ENCODE assay signal across 31 cellular contexts in genomic region chr9:123647145-123647544, GRCh38.
"Had no signal": no experiment of that assay in that cellular context is flagged by ENCODE, and none has a peak within 500 bp of the region (broad histone marks: within the 10 kb centered on the region; RNA-seq: fewer than 3 reads in every experiment).

No MANE protein-coding gene starts in this region.

- H3K9me3 ChIP-seq: adrenal gland, body of pancreas, breast epithelium had no signal

- DNase-seq: activated B cell treated with CpG ODN at 0.5 μM for 24 hours; activated CD4-positive, alpha-beta memory T cell treated with anti-CD3 and anti-CD28 coated beads for 36 hours; activated CD4-positive, alpha-beta T cell treated with anti-CD3 and anti-CD28 coated beads for 4 hours; activated CD4-positive, alpha-beta T cell treated with anti-CD3 and anti-CD28 coated beads, Interleukin-2, amount 10 ng/mL, durations not matched to agents 24 days and 14 days; activated CD4-positive, alpha-beta T cell treated with anti-CD3 and anti-CD28 coated beads, Interleukin-2, amount 50 U/mL, for 1 hour; activated CD4-positive, alpha-beta T cell treated with anti-CD3 and anti-CD28 coated beads, Interleukin-2, amount 50 U/mL, for 4 hours; activated CD4-positive, CD25-positive, alpha-beta regulatory T cell treated with anti-CD3 and anti-CD28 coated beads, Interleukin-2, amount 50 U/mL, for 72 hours; activated CD8-positive, alpha-beta memory T cell treated with anti-CD3 and anti-CD28 coated beads, Interleukin-2, amount 50 U/mL, for 4 hours; activated CD8-positive, alpha-beta T cell treated with anti-CD3 and anti-CD28 coated beads for 36 hours; activated effector memory CD4-positive, alpha-beta T cell treated with anti-CD3 and anti-CD28 coated beads, Interleukin-2, amount 50 U/mL, for 16 hours; activated gamma-delta T cell treated with Interleukin-2 at 50 U/mL for 16 hours; activated naive CD4-positive, alpha-beta T cell; activated naive CD4-positive, alpha-beta T cell treated with anti-CD3 and anti-CD28 coated beads for 36 hours; activated naive CD4-positive, alpha-beta T cell treated with anti-CD3 and anti-CD28 coated beads, Interleukin-2, amount 50 U/mL, for 16 hours; activated naive CD8-positive, alpha-beta T cell treated with anti-CD3 and anti-CD28 coated beads for 36 hours; activated T-cell treated with anti-CD3 and anti-CD28 coated beads for 4 hours; activated T-cell treated with anti-CD3 and anti-CD28 coated beads, Interleukin-2, amount 50 U/mL, for 1 hour; activated T-cell treated with anti-CD3 and anti-CD28 coated beads, Interleukin-2, amount 50 U/mL, for 4 hours; activated T-cell treated with anti-CD3 and anti-CD28 coated beads, Interleukin-2, amount 50 U/mL, for 72 hours; adrenal gland; amniotic stem cell; aorta; body of pancreas; brain microvascular endothelial cell; central memory CD4-positive, alpha-beta T cell; T-helper 2 cell; T-helper 9 cell had no signal

- H3K27me3 ChIP-seq: adrenal gland, body of pancreas, brain microvascular endothelial cell, breast epithelium had no signal

- H3K4me1 ChIP-seq: breast epithelium had no signal

- ATAC-seq: activated CD8-positive, alpha-beta T cell treated with anti-CD3 and anti-CD28 coated beads for 36 hours; activated naive CD4-positive, alpha-beta T cell treated with anti-CD3 and anti-CD28 coated beads, Interleukin-2, amount 50 U/mL, for 72 hours; activated T-cell treated with anti-CD3 and anti-CD28 coated beads, Interleukin-2, amount 50 U/mL, for 4 hours; activated T-cell treated with anti-CD3 and anti-CD28 coated beads, Interleukin-2, amount 50 U/mL, for 72 hours; activated T-helper 17 cell treated with anti-CD3 and anti-CD28 coated beads, Interleukin-2, amount 50 U/mL, for 72 hours; body of pancreas had no signal

- H3K27ac ChIP-seq: adrenal gland, body of pancreas, brain microvascular endothelial cell, breast epithelium, VCaP had no signal

- H3K4me3 ChIP-seq: adrenal gland, body of pancreas, breast epithelium had no signal

- H3K36me3 ChIP-seq: adrenal gland, brain microvascular endothelial cell, breast epithelium had no signal
